Comparison of ENCODE assay signal across 1 cellular context in the genomic region with DNA sequence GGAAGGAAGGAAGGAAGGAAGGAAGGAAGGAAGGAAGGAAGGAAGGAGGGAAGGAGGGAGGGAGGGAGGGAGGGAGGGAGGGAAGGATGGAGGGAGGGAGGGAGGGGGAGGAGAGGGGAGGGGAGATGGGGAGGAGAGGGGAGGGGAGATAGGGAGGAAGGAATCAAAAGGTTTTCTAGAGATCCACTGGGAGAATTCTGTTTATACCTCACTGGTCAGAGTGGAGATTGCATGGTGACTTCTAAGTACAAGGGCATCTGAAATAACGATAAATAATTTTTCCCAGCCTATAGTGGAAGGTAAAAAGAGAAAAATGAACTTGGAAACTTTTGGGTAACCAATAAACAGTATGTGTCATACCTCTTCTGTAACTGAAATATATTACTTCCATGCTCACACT.
A peak's percentile ranks its signal among the peaks of the same experiment; 100 is the strongest.
TF ChIP-seq lines count a peak whose summit lies in the region.

No MANE protein-coding gene starts in this region.

TF ChIP-seq in K562, 482 proteins besides CTCF, POLR2A, EP300 and RAD21:
- TF ChIP-seq NCOA2 (IDR thresholded peaks at IDR 0.05; ENCODE audit: partially characterized antibody in 2 of 2) (no peak), HNRNPK (IDR thresholded peaks at IDR 0.05; ENCODE audit: low read depth, low read length, poor library complexity, severe bottlenecking) (peak; percentile 81), CBX1 (IDR thresholded peaks at IDR 0.05; ENCODE audit: low read depth) (no peak), PCBP1 (IDR thresholded peaks at IDR 0.05; ENCODE audit: low read depth, low read length, poor library complexity, severe bottlenecking) (peak; percentile 70), ZNF830 (CRISPR knock-in tag; IDR thresholded peaks at IDR 0.05) (no peak), PCBP2 (IDR thresholded peaks at IDR 0.05; ENCODE audit: low read depth, low read length, poor library complexity, severe bottlenecking) (peak; percentile 96)
- TF ChIP-seq, protein P1, sequence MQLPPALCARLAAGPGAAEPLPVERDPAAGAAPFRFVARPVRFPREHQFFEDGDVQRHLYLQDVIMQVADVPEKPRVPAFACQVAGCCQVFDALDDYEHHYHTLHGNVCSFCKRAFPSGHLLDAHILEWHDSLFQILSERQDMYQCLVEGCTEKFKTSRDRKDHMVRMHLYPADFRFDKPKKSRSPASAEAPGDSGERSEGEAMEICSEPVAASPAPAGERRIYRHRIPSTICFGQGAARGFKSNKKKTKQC (CRISPR knock-in tag; IDR thresholded peaks at IDR 0.05) = no peak
